ENCODE assay signal across 1 cellular context in genomic region chr9:23693374-23693773, GRCh38.
TF ChIP-seq lines count a peak whose summit lies in the region.

No MANE protein-coding gene starts in this region.

TF ChIP-seq in GM12878, 131 proteins besides CTCF, POLR2A, EP300 and RAD21 (continued from another document):
- TF ChIP-seq REST (IDR thresholded peaks at IDR 0.05; ENCODE audit: low read depth, low read length) (no peak), MEF2A (IDR thresholded peaks at IDR 0.05; ENCODE audit: insufficient read depth, low read depth, low read length) (no peak), ZBTB4 (CRISPR knock-in tag; IDR thresholded peaks at IDR 0.05) (no peak), RBBP5 (conservative IDR thresholded peaks at IDR 0.05) (no peak), CEBPB (IDR thresholded peaks at IDR 0.05; ENCODE audit: borderline replicate concordance in 1 of 2, low read depth in 2 of 2, low read length in 2 of 2) (no peak), NR2C2 (IDR thresholded peaks at IDR 0.05; ENCODE audit: borderline replicate concordance, control insufficient read depth, insufficient read length, low read depth) (no peak), RAD51 (IDR thresholded peaks at IDR 0.05) (no peak), CEBPZ (IDR thresholded peaks at IDR 0.05; ENCODE audit: low read depth, low read length) (no peak), CHD2 (IDR thresholded peaks at IDR 0.05; ENCODE audit: borderline replicate concordance, low read depth, low read length) (no peak), KAT2A (conservative IDR thresholded peaks at IDR 0.05; ENCODE audit: control insufficient read depth, low read depth, low read length) (no peak), TARDBP (IDR thresholded peaks at IDR 0.05; ENCODE audit: borderline replicate concordance) (no peak), EGR1 (IDR thresholded peaks at IDR 0.05; ENCODE audit: borderline replicate concordance in 1 of 2, low read depth in 2 of 2, low read length in 2 of 2) (no peak)
TF ChIP-seq in GM12878: peak in this region for 0.
